Comparison of ENCODE assay signal across 25 cellular contexts in the genomic region with DNA sequence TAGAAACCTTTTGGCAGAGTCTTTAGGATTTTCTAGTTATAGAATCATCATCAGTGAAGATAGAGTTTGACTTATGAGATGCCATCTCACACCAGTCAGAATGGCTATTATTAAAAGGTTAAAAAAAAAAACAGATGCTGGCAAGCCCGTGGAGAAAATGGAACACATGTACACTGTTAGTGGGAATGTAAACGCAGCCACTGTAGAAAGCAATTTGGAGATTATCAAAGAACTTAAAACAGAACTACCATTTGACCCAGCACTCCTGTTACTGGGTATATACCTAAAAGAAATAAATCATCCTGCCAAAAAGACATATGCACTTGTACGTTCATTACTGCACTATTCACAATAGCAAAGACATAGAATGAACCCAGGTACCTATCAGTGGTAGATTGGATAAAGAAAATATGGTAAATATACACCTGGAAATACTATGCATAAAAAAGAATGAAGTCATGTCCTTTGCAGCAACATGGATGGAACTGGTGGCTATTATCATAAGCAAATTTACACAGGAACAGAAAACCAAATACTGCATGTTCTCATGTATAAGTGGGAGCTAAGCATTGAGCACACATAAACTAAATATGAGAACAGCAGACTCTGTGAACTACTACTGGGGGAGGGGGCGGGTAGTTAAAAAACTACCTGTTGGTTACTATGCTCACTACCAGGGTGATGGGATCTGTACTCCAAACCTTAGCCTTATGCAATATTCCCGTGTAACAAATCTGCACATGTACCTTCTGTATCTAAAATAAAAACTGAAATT.
DNase-seq lines count a peak whose midpoint lies in the region; TF ChIP-seq lines count a peak whose summit lies in the region.
"Had no signal": no experiment of that assay in that cellular context is flagged by ENCODE, and none has a peak within 500 bp of the region (broad histone marks: within the 10 kb centered on the region; RNA-seq: fewer than 3 reads in every experiment).

No MANE protein-coding gene starts in this region.

- no peak for TF ChIP-seq CTCF in glutamatergic neuron (IDR thresholded peaks at IDR 0.05; ENCODE audit: partially characterized antibody, unreplicated experiment)

- no peak overlapping the region for H3K4me3 Mint-ChIP-seq in glutamatergic neuron (ENCODE audit: unreplicated experiment)
- H3K4me3 Mint-ChIP-seq: activated CD4-positive, alpha-beta memory T cell treated with anti-CD3 and anti-CD28 coated beads for 36 hours; CD4-positive, CD25-positive, alpha-beta regulatory T cell; HFFc6 had no signal

- peaks cover 4% of the 10 kb centered on the region for H3K36me3 Mint-ChIP-seq in glutamatergic neuron (ENCODE audit: unreplicated experiment)

- no peaks in the 10 kb centered on the region for H3K9me3 Mint-ChIP-seq in glutamatergic neuron (ENCODE audit: unreplicated experiment)

- H3K27me3 Mint-ChIP-seq in glutamatergic neuron (ENCODE audit: unreplicated experiment): peaks cover 2% of the 10 kb centered on the region
- H3K27me3 Mint-ChIP-seq: activated CD4-positive, alpha-beta memory T cell treated with anti-CD3 and anti-CD28 coated beads for 36 hours; CD4-positive, CD25-positive, alpha-beta regulatory T cell had no signal

- H3K4me1 Mint-ChIP-seq in glutamatergic neuron (ENCODE audit: low read depth, unreplicated experiment): peaks cover 5% of the 10 kb centered on the region
- H3K4me1 Mint-ChIP-seq: CD4-positive, CD25-positive, alpha-beta regulatory T cell had no signal

- H3K27ac Mint-ChIP-seq in glutamatergic neuron (ENCODE audit: unreplicated experiment): no peak overlapping the region
- H3K27ac Mint-ChIP-seq: activated CD4-positive, alpha-beta memory T cell treated with anti-CD3 and anti-CD28 coated beads for 36 hours; CD4-positive, CD25-positive, alpha-beta regulatory T cell; HFFc6 had no signal

- DNase-seq in COLO668 (lab: John Stamatoyannopoulos, UW; ENCODE audit: unreplicated experiment) (peak; percentile 51), NCI-H1092 treated with DMSO at 0.1 percent for 48 hours (lab: John Stamatoyannopoulos, UW) (peak; percentile 64), NCI-H345 treated with DMSO at 0.1 percent for 48 hours (lab: John Stamatoyannopoulos, UW; ENCODE audit: unreplicated experiment) (peak; percentile 44), SHP77 (lab: John Stamatoyannopoulos, UW) (peak; percentile 46 to 52), RPMI8226 (no peak), glutamatergic neuron (no peak), NOMO-1 treated with dmso at 0.1 percent for 144 hours (lab: John Stamatoyannopoulos, UW; ENCODE audit: unreplicated experiment) (no peak), DMS 273 treated with DMSO at 0.1 percent for 48 hours (lab: John Stamatoyannopoulos, UW) (no peak)
- DNase-seq: activated CD4-positive, alpha-beta memory T cell treated with anti-CD3 and anti-CD28 coated beads for 36 hours; activated CD4-positive, alpha-beta T cell treated with anti-CD3 and anti-CD28 coated beads for 1 hour; activated naive CD4-positive, alpha-beta T cell; AML-193; CD4-positive, CD25-positive, alpha-beta regulatory T cell; central memory CD4-positive, alpha-beta T cell; erythroblast; GOT3; HFFc6; islet precursor cell; left ventricle myocardium inferior; mesendoderm; NCI-H1105 treated with DMSO at 0.1 percent for 48 hours; posterior cingulate gyrus; right cardiac atrium; stimulated activated CD4-positive, alpha-beta T cell treated with anti-CD3 and anti-CD28 coated beads, Interleukin-1b, Interleukin-23, amount 100 ng/mL, for 48 hours; stimulated activated naive CD4-positive, alpha-beta T cell treated with Interleukin-2 at 50 U/mL for 16 hours had no signal

Comparison
In these comparisons a context has a peak if more than half of its experiments do, and no peak if none do; other contexts are left out.
1. DNase-seq: peak in COLO668 (single experiment), NCI-H1092 treated with DMSO at 0.1 percent for 48 hours (single experiment), NCI-H345 treated with DMSO at 0.1 percent for 48 hours (single experiment) and SHP77 (2 of 2); none in RPMI8226 (single experiment), glutamatergic neuron (single experiment), NOMO-1 treated with dmso at 0.1 percent for 144 hours (single experiment) and DMS 273 treated with DMSO at 0.1 percent for 48 hours (single experiment).